8 cellular contexts compared by ENCODE assay signal in genomic region chr5:154189819-154190651, GRCh38. TPM values are rescaled to one million over a fixed set of nuclear protein-coding genes. Genes with fewer than 3 reads are reported as not detected.
DNase-seq lines count a peak whose midpoint lies in the region; ATAC-seq, FAIRE-seq and TF ChIP-seq lines count a peak whose summit lies in the region.

No MANE protein-coding gene starts in this region.

- H3K4me1 ChIP-seq in endothelial cell of umbilical vein (ENCODE audit: control insufficient read depth, extremely low read depth, insufficient read depth, low read length): peaks cover 19% of the 10 kb centered on the region

- H3K79me2 ChIP-seq in endothelial cell of umbilical vein (ENCODE audit: control insufficient read depth, insufficient read depth, low read length): peaks cover 12% of the 10 kb centered on the region

- peak overlapping the region; percentile 61 for H3K27ac ChIP-seq in endothelial cell of umbilical vein (ENCODE audit: insufficient read depth, low read depth, low read length)

- BruUV-seq in endothelial cell of umbilical vein (replicated peaks; lab: Mats Ljungman, UMichigan): no TSS peak

- H3K4me1 Mint-ChIP-seq in CD14-positive monocyte: peaks cover 33% of the 10 kb centered on the region
- H3K4me1 Mint-ChIP-seq in activated CD8-positive, alpha-beta memory T cell treated with anti-CD3 and anti-CD28 coated beads, Interleukin-2, amount 10 ng/mL, durations not matched to agents 7 days and 5 days: peaks cover 31% of the 10 kb centered on the region

- H3K27ac Mint-ChIP-seq in CD14-positive monocyte: peak overlapping the region in 6 of 7 donors; percentile 11 to 60 (median 46)
- H3K27ac Mint-ChIP-seq in activated CD8-positive, alpha-beta memory T cell treated with anti-CD3 and anti-CD28 coated beads, Interleukin-2, amount 10 ng/mL, durations not matched to agents 7 days and 5 days: peak overlapping the region; percentile 68

- CTCF ChIA-PET in activated CD8-positive, alpha-beta memory T cell treated with anti-CD3 and anti-CD28 coated beads, Interleukin-2, amount 10 ng/mL, durations not matched to agents 7 days and 5 days (lab: Charles Lee): interaction anchor here (0.6 to 7.7 kb wide), 24 partner anchors 9 to 217 kb away, joined by 3 to 119 read pairs (median 5); partner anchors contain the start of genes FAM114A2 and MFAP3
- CTCF ChIA-PET in endothelial cell of umbilical vein (lab: Charles Lee): interaction anchor here (0.7 to 5.7 kb wide), 25 partner anchors 9 to 277 kb away, joined by 3 to 100 read pairs (median 5); no protein-coding TSS in a partner anchor

- peaks cover 0 to 4% (median 0%) of the 10 kb centered on the region in 7 donors for H3K9me3 Mint-ChIP-seq in CD14-positive monocyte
- no peaks in the 10 kb centered on the region for H3K9me3 Mint-ChIP-seq in activated CD8-positive, alpha-beta memory T cell treated with anti-CD3 and anti-CD28 coated beads, Interleukin-2, amount 10 ng/mL, durations not matched to agents 7 days and 5 days (ENCODE audit: low read depth)

- peaks cover 14 to 28% (median 19%) of the 10 kb centered on the region in 3 donors for H3K27me3 Mint-ChIP-seq in CD14-positive monocyte (ENCODE audit: low read depth in 3 of 3)
- peaks cover 3% of the 10 kb centered on the region for H3K27me3 Mint-ChIP-seq in activated CD8-positive, alpha-beta memory T cell treated with anti-CD3 and anti-CD28 coated beads, Interleukin-2, amount 10 ng/mL, durations not matched to agents 7 days and 5 days

- H3K4me3 ChIP-seq in endothelial cell of umbilical vein (replicated peaks in 1 of 3; ENCODE audit: insufficient read depth in 1 of 3, low read depth in 1 of 3, low read length in 3 of 3): peak overlapping the region; percentile 51 to 80 (median 56)

- peak; percentile 78 for FAIRE-seq in endothelial cell of umbilical vein (lab: Jason Lieb, UNC)

- peak overlapping the region; percentile 70 for H3K4me2 ChIP-seq in endothelial cell of umbilical vein (ENCODE audit: insufficient read depth, low read length)

- DNase-seq in CD14-positive monocyte (ENCODE audit: low spot score) (peak; percentile 81), NCI-H82 (lab: John Stamatoyannopoulos, UW) (peak; percentile 70), endothelial cell of umbilical vein (ENCODE audit: low read depth, low spot score) (peak; percentile 55), midbrain (lab: John Stamatoyannopoulos, UW) (peak; percentile 85)
- peak; percentile 86 for DNase-seq in activated CD8-positive, alpha-beta memory T cell treated with anti-CD3 and anti-CD28 coated beads, Interleukin-2, amount 10 ng/mL, durations not matched to agents 7 days and 5 days
- peak; percentile 61 to 63 for DNase-seq in stimulated activated CD8-positive, alpha-beta memory T cell treated with anti-CD3 and anti-CD28 coated beads, Interleukin-15, amount 100 ng/mL, for 48 hours (ENCODE audit: low read depth in 2 of 2)

- intact Hi-C loops in CD14-positive monocyte (cut with micrococcal nuclease): loop anchor here in 1 of 2 donors (10.0 kb wide), 1 partner anchor 255 kb away; the partner anchor contains the start of gene SAP30L
- intact Hi-C loops in endothelial cell of umbilical vein (cut with micrococcal nuclease): loop anchor here (1.0 to 5.0 kb wide), 4 partner anchors 117 to 215 kb away; no protein-coding TSS in a partner anchor

- peak; percentile 50 for TF ChIP-seq CTCF in CD14-positive monocyte (IDR thresholded peaks at IDR 0.05)
- peak; percentile 49 to 69 for TF ChIP-seq CTCF in endothelial cell of umbilical vein (IDR thresholded peaks at IDR 0.05; ENCODE audit: extremely low read depth in 1 of 2, insufficient read depth in 1 of 2, low read depth in 1 of 2, low read length in 2 of 2)

- ATAC-seq in GM19043 (IDR thresholded peaks at IDR 0.05; ENCODE audit: low read depth, unreplicated experiment): peak; percentile 62
- peak; percentile 70 for ATAC-seq in HG03280 (IDR thresholded peaks at IDR 0.05; ENCODE audit: unreplicated experiment)
- ATAC-seq in activated CD8-positive, alpha-beta memory T cell treated with anti-CD3 and anti-CD28 coated beads, Interleukin-2, amount 10 ng/mL, durations not matched to agents 7 days and 5 days: peak; percentile 84

- H3K9me3 ChIP-seq in endothelial cell of umbilical vein (replicated peaks; ENCODE audit: control insufficient read depth, insufficient read depth, low read length): no peaks in the 10 kb centered on the region

- H3K4me3 Mint-ChIP-seq in CD14-positive monocyte: peak overlapping the region; percentile 85 to 94
- H3K4me3 Mint-ChIP-seq in activated CD8-positive, alpha-beta memory T cell treated with anti-CD3 and anti-CD28 coated beads, Interleukin-2, amount 10 ng/mL, durations not matched to agents 7 days and 5 days: peak overlapping the region; percentile 81

- no peaks in the 10 kb centered on the region for H3K9me1 ChIP-seq in endothelial cell of umbilical vein (replicated peaks; ENCODE audit: control insufficient read depth, extremely low read depth, insufficient read depth, low read length)

- H3K36me3 Mint-ChIP-seq in CD14-positive monocyte: peaks cover 14 to 20% of the 10 kb centered on the region in 2 donors
- peaks cover 5% of the 10 kb centered on the region for H3K36me3 Mint-ChIP-seq in activated CD8-positive, alpha-beta memory T cell treated with anti-CD3 and anti-CD28 coated beads, Interleukin-2, amount 10 ng/mL, durations not matched to agents 7 days and 5 days

- dilution Hi-C loops in endothelial cell of umbilical vein (cut with MboI; ENCODE audit: extremely low pct_ligation_motif_present, low sequenced_read_pairs): no loop called here

- TF ChIP-seq POLR2A in endothelial cell of umbilical vein (IDR thresholded peaks at IDR 0.05; ENCODE audit: low read depth, low read length): peak; percentile 56

- H3K36me3 ChIP-seq in endothelial cell of umbilical vein (ENCODE audit: control insufficient read depth in 2 of 2, extremely low read depth in 1 of 2, insufficient read depth in 2 of 2, low read length in 2 of 2): no peaks in the 10 kb centered on the region

- H3K9ac ChIP-seq in endothelial cell of umbilical vein (replicated peaks; ENCODE audit: extremely low read depth, insufficient read depth, low read length): peak overlapping the region; percentile 66

- POLR2A ChIA-PET in endothelial cell of umbilical vein (lab: Charles Lee): interaction anchor here (0.5 to 2.3 kb wide), 11 partner anchors 9 to 493 kb away, joined by 3 to 12 read pairs (median 4); partner anchors contain the start of genes FAM114A2 and MFAP3

- H3K27me3 ChIP-seq in endothelial cell of umbilical vein (ENCODE audit: control insufficient read depth in 2 of 2, insufficient read depth in 2 of 2, low read length in 2 of 2): no peaks in the 10 kb centered on the region

- peak overlapping the region; percentile 80 for H2AFZ ChIP-seq in endothelial cell of umbilical vein (ENCODE audit: low read depth, low read length)

- H4K20me1 ChIP-seq in endothelial cell of umbilical vein (replicated peaks; ENCODE audit: control insufficient read depth, extremely low read depth, insufficient read depth, low read length): no peaks in the 10 kb centered on the region

TF ChIP-seq in endothelial cell of umbilical vein, 7 proteins besides CTCF, POLR2A, EP300 and RAD21:
- no peak for TF ChIP-seq MAX (IDR thresholded peaks at IDR 0.05; ENCODE audit: insufficient read depth, insufficient read length)
- peak; percentile 38 for TF ChIP-seq EZH2 (IDR thresholded peaks at IDR 0.05; ENCODE audit: borderline replicate concordance, low read depth, low read length, severe bottlenecking)
- TF ChIP-seq POLR2AphosphoS5 (IDR thresholded peaks at IDR 0.05; ENCODE audit: insufficient read depth, low read depth, low read length): peak; percentile 18
- peak; percentile 10 for TF ChIP-seq FOS (IDR thresholded peaks at IDR 0.05; ENCODE audit: borderline replicate concordance, insufficient read depth, low read length)
- no peak for TF ChIP-seq GATA2 (IDR thresholded peaks at IDR 0.05; ENCODE audit: insufficient read depth, insufficient read length, low read depth, low read length)

RNA-seq across cellular contexts. Expression of gene GALNT10, which starts 0.5 kb away (rescaled TPM):
- 1 to 10 TPM; 6.2 to 7.3 TPM for polyA plus RNA-seq in CD14-positive monocyte
- 10 to 100 TPM; 28.4 to 34.8 TPM for total RNA-seq in activated CD8-positive, alpha-beta memory T cell treated with anti-CD3 and anti-CD28 coated beads, Interleukin-2, amount 10 ng/mL, durations not matched to agents 7 days and 5 days
- 77.6 and 85.1 TPM in 2 replicates for total RNA-seq in endothelial cell of umbilical vein
- 58.1 and 70.2 TPM in 2 replicates for polyA plus RNA-seq in endothelial cell of umbilical vein
- polyA plus RNA-seq in endothelial cell of umbilical vein (2011; cell fraction: cytosol; rRNA removed): 81.0 and 102 TPM in 2 replicates
- polyA plus RNA-seq in endothelial cell of umbilical vein (2011; cell fraction: nucleus; rRNA removed): 146 and 157 TPM in 2 replicates
- 82.4 and 124 TPM in 2 replicates for polyA plus RNA-seq in endothelial cell of umbilical vein (2012)
- polyA minus RNA-seq in endothelial cell of umbilical vein: 230 and 266 TPM in 2 replicates
- 9.2 TPM for polyA minus RNA-seq in endothelial cell of umbilical vein (2011; cell fraction: cytosol; rRNA and poly(A)+ RNA removed)
- polyA minus RNA-seq in endothelial cell of umbilical vein (2011; cell fraction: nucleus; rRNA and poly(A)+ RNA removed): 166 and 209 TPM in 2 replicates

Comparison
In these comparisons a context has a peak if more than half of its experiments do, and no peak if none do; other contexts are left out.
1. Peak in every context shown above with its lines: DNase-seq, ATAC-seq, H3K4me3 ChIP-seq and H3K27ac ChIP-seq.